15 cellular contexts compared by ENCODE assay signal in the genomic region with DNA sequence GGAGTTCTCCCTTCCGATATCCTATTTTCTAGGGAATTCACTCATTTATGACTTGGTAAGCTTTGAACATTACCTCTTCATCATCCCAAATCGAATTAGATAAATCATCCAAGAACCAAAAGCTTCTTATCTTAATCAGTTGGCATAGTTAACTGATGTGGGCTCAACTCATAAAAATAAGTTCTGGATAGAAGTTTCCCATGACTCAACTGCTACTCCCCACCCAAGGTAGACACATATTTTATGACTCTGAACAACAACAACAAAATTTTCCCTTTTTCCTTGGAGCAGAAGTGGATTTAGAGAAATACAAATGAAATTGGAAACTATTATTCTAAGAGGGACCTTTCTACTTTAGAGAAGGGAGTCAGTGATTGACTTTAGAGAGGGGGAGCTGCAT.
A peak's percentile ranks its signal among the peaks of the same experiment; 100 is the strongest.
DNase-seq lines count a peak whose midpoint lies in the region; ATAC-seq and TF ChIP-seq lines count a peak whose summit lies in the region.
"Had no signal": no experiment of that assay in that cellular context is flagged by ENCODE, and none has a peak within 500 bp of the region (broad histone marks: within the 10 kb centered on the region; RNA-seq: fewer than 3 reads in every experiment).

No MANE protein-coding gene starts in this region.

- H3K4me1 Mint-ChIP-seq in mesothelial cell of epicardium: peaks cover 24% of the 10 kb centered on the region
- H3K4me1 Mint-ChIP-seq: CD4-positive, CD25-positive, alpha-beta regulatory T cell; CD8-positive, alpha-beta memory T cell had no signal

- peak overlapping the region; percentile 22 for H3K27ac Mint-ChIP-seq in mesothelial cell of epicardium
- H3K27ac Mint-ChIP-seq: CD4-positive, CD25-positive, alpha-beta regulatory T cell; CD8-positive, alpha-beta memory T cell had no signal

- H3K36me3 Mint-ChIP-seq in mesothelial cell of epicardium: peaks cover 6% of the 10 kb centered on the region
- H3K36me3 Mint-ChIP-seq: CD4-positive, CD25-positive, alpha-beta regulatory T cell; CD8-positive, alpha-beta memory T cell had no signal

- H3K4me3 Mint-ChIP-seq in mesothelial cell of epicardium: no peak overlapping the region
- H3K4me3 Mint-ChIP-seq: CD4-positive, CD25-positive, alpha-beta regulatory T cell; CD8-positive, alpha-beta memory T cell; H9 had no signal

- no peak for ATAC-seq in HG03378 (IDR thresholded peaks at IDR 0.05; ENCODE audit: unreplicated experiment)

- H3K9me3 Mint-ChIP-seq in mesothelial cell of epicardium: peaks cover 8% of the 10 kb centered on the region
- H3K9me3 Mint-ChIP-seq: CD8-positive, alpha-beta memory T cell had no signal

- no peak for TF ChIP-seq CTCF in mesothelial cell of epicardium (IDR thresholded peaks at IDR 0.05; ENCODE audit: unreplicated experiment)

- peak; percentile 19 for DNase-seq in NCI-H226
- DNase-seq in amniotic epithelial cell (ENCODE audit: low read depth): peak; percentile 56
- no peak for DNase-seq in mesothelial cell of epicardium (ENCODE audit: low spot score in 2 of 2, unreplicated experiment in 2 of 2)
- no peak for DNase-seq in SKM-1 treated with dmso at 0.1 percent for 144 hours (lab: John Stamatoyannopoulos, UW; ENCODE audit: unreplicated experiment)
- DNase-seq in NCI-H1436 (lab: John Stamatoyannopoulos, UW): no peak
- no peak for DNase-seq in DMS153 (lab: John Stamatoyannopoulos, UW)
- DNase-seq: ACHN; BE2C; CD4-positive, CD25-positive, alpha-beta regulatory T cell; CD8-positive, alpha-beta memory T cell; COR-L47; DMS79; GDM1; H9 had no signal

- no peaks in the 10 kb centered on the region for H3K27me3 Mint-ChIP-seq in mesothelial cell of epicardium (ENCODE audit: low read depth)

Comparison
In these comparisons a context has a peak if more than half of its experiments do, and no peak if none do; other contexts are left out.
1. DNase-seq: peak in NCI-H226 (single experiment) and amniotic epithelial cell (single experiment); none in mesothelial cell of epicardium (0 of 2), SKM-1 treated with dmso at 0.1 percent for 144 hours (single experiment), NCI-H1436 (single experiment) and DMS153 (single experiment).